In genomic region chr7:98526059-98526458, GRCh38 we compare ENCODE assay signal across 25 cellular contexts.
"Had no signal": no experiment of that assay in that cellular context is flagged by ENCODE, and none has a peak within 500 bp of the region (broad histone marks: within the 10 kb centered on the region; RNA-seq: fewer than 3 reads in every experiment).

No MANE protein-coding gene starts in this region.

- H3K27me3 ChIP-seq: colonic mucosa, gastrocnemius medialis, left lung had no signal

- H3K9me3 Mint-ChIP-seq: dendritic cell treated with granulocyte-macrophage colony-stimulating factor and Interleukin-4, amounts not matched to agents 40 ng/mL and 50 ng/mL, for 4 days; effector memory CD8-positive, alpha-beta T cell had no signal

- H3K4me1 ChIP-seq: colonic mucosa, esophagus squamous epithelium, gastrocnemius medialis, heart right ventricle, left lung had no signal

- H3K27ac Mint-ChIP-seq: dendritic cell treated with granulocyte-macrophage colony-stimulating factor and Interleukin-4, amounts not matched to agents 40 ng/mL and 50 ng/mL, for 4 days; effector memory CD8-positive, alpha-beta T cell; endodermal cell; memory B cell had no signal

- H3K27me3 Mint-ChIP-seq: dendritic cell treated with granulocyte-macrophage colony-stimulating factor and Interleukin-4, amounts not matched to agents 40 ng/mL and 50 ng/mL, for 4 days had no signal

- DNase-seq: colonic mucosa; cortex of kidney; effector CD8-positive, alpha-beta T cell; effector memory CD8-positive, alpha-beta T cell; endodermal cell; erythroblast; esophagus squamous epithelium; foreskin fibroblast; foreskin melanocyte; gastrocnemius medialis; glutamatergic neuron; head of caudate nucleus; heart right ventricle; hippocampal formation; left cardiac atrium; left lung; left ventricle myocardium superior; mammary epithelial cell; mesendoderm; midbrain had no signal

- H3K36me3 Mint-ChIP-seq: memory B cell had no signal

- H3K27ac ChIP-seq: colonic mucosa, epithelial cell of prostate, esophagus squamous epithelium, gastrocnemius medialis, heart right ventricle, left lung had no signal

- H3K4me3 Mint-ChIP-seq: dendritic cell treated with granulocyte-macrophage colony-stimulating factor and Interleukin-4, amounts not matched to agents 40 ng/mL and 50 ng/mL, for 4 days; effector memory CD8-positive, alpha-beta T cell; endodermal cell; memory B cell had no signal

- H3K36me3 ChIP-seq: colonic mucosa, esophagus squamous epithelium, gastrocnemius medialis, heart right ventricle, left lung had no signal

- H3K9me3 ChIP-seq: colonic mucosa, esophagus squamous epithelium, gastrocnemius medialis had no signal

- ATAC-seq: effector memory CD8-positive, alpha-beta T cell; esophagus mucosa; gastrocnemius medialis; heart right ventricle; left cardiac atrium; left lung; left ventricle myocardium superior had no signal

- H3K4me1 Mint-ChIP-seq: endodermal cell, memory B cell had no signal

- H3K4me3 ChIP-seq: colonic mucosa, esophagus squamous epithelium, gastrocnemius medialis, heart right ventricle, left lung, lung had no signal
